Comparison of ENCODE assay signal across 8 cellular contexts in the genomic region with DNA sequence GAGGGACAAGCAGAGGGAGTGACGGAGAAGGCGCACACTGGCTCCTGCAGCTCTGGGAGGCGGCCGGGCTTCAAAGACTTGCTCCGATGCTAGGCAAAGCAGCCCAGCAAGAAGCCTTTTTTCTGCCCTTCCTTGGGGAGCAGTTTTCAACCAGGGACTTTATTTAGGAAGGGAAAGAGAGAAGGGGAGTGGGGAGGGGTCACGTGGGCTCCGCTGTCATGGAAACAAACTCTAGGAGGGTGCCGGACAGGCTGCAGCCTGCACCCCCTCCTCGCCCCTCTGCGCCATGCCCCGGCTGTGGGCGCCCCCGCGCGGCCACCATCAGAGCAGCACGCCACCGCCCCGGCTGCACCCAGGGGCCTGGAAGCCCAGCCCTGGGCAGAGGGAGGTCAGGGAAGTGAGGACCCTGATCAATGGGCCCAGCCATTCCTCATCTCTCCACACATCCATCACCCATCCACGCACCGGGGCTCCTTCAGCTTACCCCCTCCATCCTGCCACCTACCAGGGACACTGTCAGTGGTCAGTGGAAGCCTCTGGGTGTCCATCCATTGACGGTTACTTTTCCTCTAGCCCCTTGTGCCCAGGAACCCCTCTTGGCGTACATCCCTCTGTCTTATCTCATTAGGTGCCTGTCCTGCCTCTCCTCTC.
DNase-seq lines count a peak whose midpoint lies in the region; ATAC-seq and TF ChIP-seq lines count a peak whose summit lies in the region.

No MANE protein-coding gene starts in this region.

- ATAC-seq in HG02938 (IDR thresholded peaks at IDR 0.05; ENCODE audit: unreplicated experiment) (peak; percentile 44), esophagus mucosa (peak; percentile 77)
- peak; percentile 87 for ATAC-seq in stimulated activated naive CD8-positive, alpha-beta T cell treated with anti-CD3 and anti-CD28 coated beads, Interleukin-15, Interleukin-2, amounts not matched to agents 100 U/mL and 50 U/mL, for 24 hours

- H3K9me3 Mint-ChIP-seq in nephron, result no peaks in the 10 kb centered on the region

- H3K4me1 Mint-ChIP-seq in nephron, result peaks cover 34% of the 10 kb centered on the region

- POLR2A ChIA-PET in GM10248 (lab: Yijun Ruan, JAX), result interaction anchor here (0.6 to 1.3 kb wide), 4 partner anchors 9 to 74 kb away, joined by 3 to 4 read pairs (median 4); no protein-coding TSS in a partner anchor

- H3K4me3 Mint-ChIP-seq in nephron, result peak overlapping the region; percentile 73 to 80 (median 76)

- CTCF ChIA-PET in GM10248 (lab: Yijun Ruan, JAX), result interaction anchor here (0.6 to 11.9 kb wide), 53 partner anchors 12 to 956 kb away, joined by 3 to 263 read pairs (median 4); a partner anchor contains a TSS

- peaks cover 58% of the 10 kb centered on the region for H3K27me3 Mint-ChIP-seq in nephron (ENCODE audit: low read depth)

- DNase-seq in GM10248 (ENCODE audit: extremely low spot score) (peak; percentile 89), NCI-H748 treated with DMSO at 0.1 percent for 48 hours (lab: John Stamatoyannopoulos, UW) (peak; percentile 34), activated T-cell treated with anti-CD3 and anti-CD28 coated beads for 24 hours (ENCODE audit: low read depth) (peak; percentile 61), dedifferentiated amniotic fluid mesenchymal stem cell (ENCODE audit: extremely low spot score) (no peak)
- peak; percentile 85 for DNase-seq in stimulated activated naive CD8-positive, alpha-beta T cell treated with anti-CD3 and anti-CD28 coated beads, Interleukin-15, Interleukin-2, amounts not matched to agents 100 U/mL and 50 U/mL, for 24 hours

- H3K36me3 Mint-ChIP-seq in nephron (ENCODE audit: low read depth), result no peaks in the 10 kb centered on the region

- H3K27ac Mint-ChIP-seq in nephron, result peak overlapping the region in 2 of 3 experiments; percentile 68 to 73

- TF ChIP-seq CTCF in GM10248 (IDR thresholded peaks at IDR 0.05; ENCODE audit: control extremely low read depth, extremely low read depth, low read depth, missing control alignments) (peak; percentile 97), nephron (IDR thresholded peaks at IDR 0.05; ENCODE audit: unreplicated experiment in 3 of 3) (peak; percentile 69 to 74 (median 73))
